11 cellular contexts compared by ENCODE assay signal in genomic region chr4:142264961-142265360, GRCh38.
DNase-seq lines count a peak whose midpoint lies in the region; ATAC-seq and TF ChIP-seq lines count a peak whose summit lies in the region.
"Had no signal": no experiment of that assay in that cellular context is flagged by ENCODE, and none has a peak within 500 bp of the region (broad histone marks: within the 10 kb centered on the region; RNA-seq: fewer than 3 reads in every experiment).

No MANE protein-coding gene starts in this region.

- CTCF ChIA-PET in PC-3 (lab: Charles Lee): no interaction called here

- H3K27ac Mint-ChIP-seq in T-helper 2 cell treated with Interferon-gamma antibody and Interleukin-4, amounts not matched to agents 5 μg/mL and 100 μg/mL, for 36 hours: peak overlapping the region; percentile 5
- H3K27ac Mint-ChIP-seq in stimulated activated memory B cell treated with anti-CD40 and anti-IgM and Interleukin-4, amounts not matched to agents 10 μg/mL and 1 μg/mL and 100 μg/mL, for 72 hours: no peak overlapping the region

- no peak for TF ChIP-seq CTCF in PC-3 (conservative IDR thresholded peaks at IDR 0.05; ENCODE audit: low read depth, low read length)
- no peak for TF ChIP-seq CTCF in psoas muscle (IDR thresholded peaks at IDR 0.05)

- H3K4me3 Mint-ChIP-seq in T-helper 2 cell treated with Interferon-gamma antibody and Interleukin-4, amounts not matched to agents 5 μg/mL and 100 μg/mL, for 36 hours: no peak overlapping the region
- no peak overlapping the region for H3K4me3 Mint-ChIP-seq in stimulated activated memory B cell treated with anti-CD40 and anti-IgM and Interleukin-4, amounts not matched to agents 10 μg/mL and 1 μg/mL and 100 μg/mL, for 72 hours

- intact Hi-C loops in PC-3 (cut with micrococcal nuclease) (loop anchor here (5.0 kb wide), 1 partner anchor 48 kb away; no protein-coding TSS in a partner anchor), psoas muscle (cut with DNase I) (no loop called here)

- DNase-seq in T-helper 2 cell treated with Interferon-gamma antibody and Interleukin-4, amounts not matched to agents 5 μg/mL and 100 μg/mL, for 36 hours (ENCODE audit: low spot score): no peak
- DNase-seq in T-helper 2 cell: no peak
- peak; percentile 55 for DNase-seq in PC-3
- DNase-seq in psoas muscle: no peak
- DNase-seq in NCI-H2171 treated with DMSO at 0.1 percent for 48 hours (lab: John Stamatoyannopoulos, UW): no peak
- no peak for DNase-seq in COLO668 (lab: John Stamatoyannopoulos, UW; ENCODE audit: unreplicated experiment)
- DNase-seq: activated effector memory CD4-positive, alpha-beta T cell treated with anti-CD3 and anti-CD28 coated beads, Interleukin-2, amount 50 U/mL, for 16 hours; NCI-H526; T-helper 9 cell had no signal

- POLR2A ChIA-PET in PC-3 (lab: Charles Lee; ENCODE audit: unreplicated experiment): no interaction called here

- H3K36me3 ChIP-seq in PC-3 (ENCODE audit: low read depth, low read length) (no peaks in the 10 kb centered on the region), endocrine pancreas (ENCODE audit: control insufficient read depth, insufficient read depth, low read length) (no peaks in the 10 kb centered on the region), psoas muscle (ENCODE audit: insufficient read depth in 1 of 2, low read depth in 1 of 2) (no peaks in the 10 kb centered on the region)

- peak; percentile 45 for ATAC-seq in PC-3
- ATAC-seq in psoas muscle: peak; percentile 31 to 55 (median 49)
- no peak for ATAC-seq in stimulated activated memory B cell treated with anti-CD40 and anti-IgM and Interleukin-4, amounts not matched to agents 10 μg/mL and 1 μg/mL and 100 μg/mL, for 72 hours

- WGBS in psoas muscle, 3 donors: 36 to 48% (median 43%) methylated on average over 2 of the region's 2 CpGs

- H3K27ac ChIP-seq in PC-3 (ENCODE audit: low read length): peak overlapping the region; percentile 88
- H3K27ac ChIP-seq in psoas muscle: peak overlapping the region; percentile 88

- no peak overlapping the region for H2AFZ ChIP-seq in PC-3 (ENCODE audit: low read length)

- H3K4me1 Mint-ChIP-seq in T-helper 2 cell treated with Interferon-gamma antibody and Interleukin-4, amounts not matched to agents 5 μg/mL and 100 μg/mL, for 36 hours (ENCODE audit: low read depth): peaks cover 52% of the 10 kb centered on the region
- H3K4me1 Mint-ChIP-seq in stimulated activated memory B cell treated with anti-CD40 and anti-IgM and Interleukin-4, amounts not matched to agents 10 μg/mL and 1 μg/mL and 100 μg/mL, for 72 hours: no peaks in the 10 kb centered on the region

- no peaks in the 10 kb centered on the region for H3K27me3 Mint-ChIP-seq in T-helper 2 cell treated with Interferon-gamma antibody and Interleukin-4, amounts not matched to agents 5 μg/mL and 100 μg/mL, for 36 hours (ENCODE audit: low read depth)
- H3K27me3 Mint-ChIP-seq in stimulated activated memory B cell treated with anti-CD40 and anti-IgM and Interleukin-4, amounts not matched to agents 10 μg/mL and 1 μg/mL and 100 μg/mL, for 72 hours: no peaks in the 10 kb centered on the region

- H3F3A ChIP-seq in PC-3 (ENCODE audit: low read length, unreplicated experiment): peaks cover 4% of the 10 kb centered on the region

- peak overlapping the region; percentile 26; the same call in 1 of the 2 replicates for H3K4me3 ChIP-seq in PC-3 (ENCODE audit: low read length)
- peak overlapping the region; percentile 45 for H3K4me3 ChIP-seq in endocrine pancreas (ENCODE audit: control insufficient read depth, insufficient read depth, low read length)
- peak overlapping the region; percentile 8 for H3K4me3 ChIP-seq in psoas muscle

- H4K20me1 ChIP-seq in PC-3 (ENCODE audit: low read length): no peaks in the 10 kb centered on the region

- no TSS peak for BruUV-seq in PC-3 (replicated peaks; lab: Mats Ljungman, UMichigan)

- no peaks in the 10 kb centered on the region for H3K27me3 ChIP-seq in PC-3 (ENCODE audit: low read length)
- no peaks in the 10 kb centered on the region for H3K27me3 ChIP-seq in endocrine pancreas (ENCODE audit: control insufficient read depth, insufficient read depth, low read length)
- no peaks in the 10 kb centered on the region for H3K27me3 ChIP-seq in psoas muscle (ENCODE audit: insufficient read depth in 3 of 3, low read length in 2 of 3)

- H3K9me2 ChIP-seq in PC-3 (replicated peaks; ENCODE audit: low read length): no peaks in the 10 kb centered on the region

- H3K36me3 Mint-ChIP-seq in T-helper 2 cell treated with Interferon-gamma antibody and Interleukin-4, amounts not matched to agents 5 μg/mL and 100 μg/mL, for 36 hours (ENCODE audit: low read depth): peaks cover 67% of the 10 kb centered on the region
- no peaks in the 10 kb centered on the region for H3K36me3 Mint-ChIP-seq in stimulated activated memory B cell treated with anti-CD40 and anti-IgM and Interleukin-4, amounts not matched to agents 10 μg/mL and 1 μg/mL and 100 μg/mL, for 72 hours

- H3K4me1 ChIP-seq in PC-3 (ENCODE audit: insufficient read depth, low read length) (peaks cover 31% of the 10 kb centered on the region), endocrine pancreas (ENCODE audit: control insufficient read depth, insufficient read depth, low read length) (peaks cover 10% of the 10 kb centered on the region), psoas muscle (peaks cover 24% of the 10 kb centered on the region)

- peak overlapping the region; percentile 65 for H3K9ac ChIP-seq in PC-3 (ENCODE audit: low read length)
- no peak overlapping the region for H3K9ac ChIP-seq in endocrine pancreas (ENCODE audit: control insufficient read depth, insufficient read depth, low read length)

- no peaks in the 10 kb centered on the region for H3K9me3 Mint-ChIP-seq in T-helper 2 cell treated with Interferon-gamma antibody and Interleukin-4, amounts not matched to agents 5 μg/mL and 100 μg/mL, for 36 hours
- H3K9me3 Mint-ChIP-seq in stimulated activated memory B cell treated with anti-CD40 and anti-IgM and Interleukin-4, amounts not matched to agents 10 μg/mL and 1 μg/mL and 100 μg/mL, for 72 hours: no peaks in the 10 kb centered on the region

- H3K9me3 ChIP-seq in PC-3 (ENCODE audit: low read length) (no peaks in the 10 kb centered on the region), endocrine pancreas (ENCODE audit: control insufficient read depth, low read length) (no peaks in the 10 kb centered on the region), psoas muscle (no peaks in the 10 kb centered on the region)

- no peaks in the 10 kb centered on the region for H3K79me2 ChIP-seq in PC-3 (ENCODE audit: low read length)

- peak overlapping the region; percentile 76 for H3K4me2 ChIP-seq in PC-3 (ENCODE audit: low read length)
